In genomic region chrX:51487960-51488267, GRCh38 we compare ENCODE assay signal across 21 cellular contexts. TPM values are rescaled to one million over a fixed set of nuclear protein-coding genes. Genes with fewer than 3 reads are reported as not detected.
DNase-seq lines count a peak whose midpoint lies in the region; ATAC-seq and TF ChIP-seq lines count a peak whose summit lies in the region.
"Had no signal": no experiment of that assay in that cellular context is flagged by ENCODE, and none has a peak within 500 bp of the region (broad histone marks: within the 10 kb centered on the region; RNA-seq: fewer than 3 reads in every experiment).

No MANE protein-coding gene starts in this region.

- H2BK12ac ChIP-seq in trophoblast cell (ENCODE audit: low read length) = peak overlapping the region; percentile 49

- no peak overlapping the region for H3K14ac ChIP-seq in trophoblast cell (ENCODE audit: low read length)

- no peak overlapping the region for H4K8ac ChIP-seq in trophoblast cell (ENCODE audit: low read depth, low read length)

- no peak overlapping the region for H4K12ac ChIP-seq in trophoblast cell (ENCODE audit: low read depth, low read length)

- H3K79me1 ChIP-seq in trophoblast cell (ENCODE audit: low read length) = no peaks in the 10 kb centered on the region

- no peaks in the 10 kb centered on the region for H3K9me2 ChIP-seq in OCI-LY7 (ENCODE audit: insufficient read depth, low read length)

- H4K91ac ChIP-seq in trophoblast cell (ENCODE audit: low read depth, low read length) = no peak overlapping the region

- H3K9me3 ChIP-seq in OCI-LY7 (ENCODE audit: low read length) (no peaks in the 10 kb centered on the region), trophoblast cell (ENCODE audit: insufficient read depth, low read depth, low read length) (no peaks in the 10 kb centered on the region)
- H3K9me3 ChIP-seq: tibial nerve had no signal

- CTCF ChIA-PET in OCI-LY7 (lab: Charles Lee; ENCODE audit: unreplicated experiment) = no interaction called here

- no peak overlapping the region for H3K23ac ChIP-seq in trophoblast cell (ENCODE audit: low read length)

- H3K79me2 ChIP-seq in OCI-LY7 (ENCODE audit: insufficient read depth, low read depth, low read length) (peaks cover 13% of the 10 kb centered on the region), trophoblast cell (ENCODE audit: control insufficient read depth, insufficient read depth, low read length, poor library complexity) (no peaks in the 10 kb centered on the region)

- no peak overlapping the region for H2AK5ac ChIP-seq in trophoblast cell (ENCODE audit: low read length)

- H3K27ac ChIP-seq in OCI-LY7 (ENCODE audit: low read depth, low read length, poor library complexity, severe bottlenecking) (no peak overlapping the region), trophoblast cell (ENCODE audit: low read depth, low read length) (no peak overlapping the region)
- H3K27ac ChIP-seq: skin epidermis, tibial nerve, WERI-Rb-1 had no signal

- H2BK120ac ChIP-seq in trophoblast cell (ENCODE audit: insufficient read depth, low read length, poor library complexity) = no peak overlapping the region

- BruUV-seq in OCI-LY7 (replicated peaks; lab: Mats Ljungman, UMichigan) = no TSS peak

- POLR2A ChIA-PET in OCI-LY7 (lab: Charles Lee) = no interaction called here

- H3K4me1 ChIP-seq in OCI-LY7 (ENCODE audit: insufficient read depth, low read length, poor library complexity, severe bottlenecking) = peaks cover 28% of the 10 kb centered on the region
- no peaks in the 10 kb centered on the region for H3K4me1 ChIP-seq in trophoblast cell (ENCODE audit: control insufficient read depth in 1 of 2, insufficient read depth in 2 of 2, low read length in 2 of 2)
- H3K4me1 ChIP-seq: tibial nerve had no signal

- no peak for DNase-seq in OCI-LY7 (ENCODE audit: low spot score)
- peak; percentile 1 to 18 for DNase-seq in cardiac fibroblast (ENCODE audit: low read depth in 2 of 2)
- no peak for DNase-seq in trophoblast cell
- DNase-seq in NCI-H1105 treated with DMSO at 0.1 percent for 48 hours (lab: John Stamatoyannopoulos, UW) = no peak
- no peak for DNase-seq in hippocampal formation (lab: John Stamatoyannopoulos, UW)
- DNase-seq: activated CD4-positive, alpha-beta memory T cell treated with anti-CD3 and anti-CD28 coated beads, Interleukin-2, amount 10 ng/mL, durations not matched to agents 7 days and 5 days; activated gamma-delta T cell treated with Interleukin-2 at 50 U/mL for 16 hours; effector memory CD4-positive, alpha-beta T cell; midbrain; NCI-H1417 treated with DMSO at 0.1 percent for 48 hours; nephron progenitor cell; stimulated activated CD4-positive, alpha-beta T cell treated with anti-CD3 and anti-CD28 coated beads, Interleukin-2, amount 100 ng/mL, for 48 hours; T-helper 17 cell; WERI-Rb-1 had no signal

- peaks cover 13% of the 10 kb centered on the region for H3K36me3 ChIP-seq in OCI-LY7 (ENCODE audit: insufficient read depth, low read length)
- H3K36me3 ChIP-seq in trophoblast cell (ENCODE audit: control insufficient read depth in 1 of 2, insufficient read depth in 2 of 2, low read length in 2 of 2) = no peaks in the 10 kb centered on the region
- H3K36me3 ChIP-seq: tibial nerve, WERI-Rb-1 had no signal

- H2AFZ ChIP-seq in OCI-LY7 (ENCODE audit: low read length) = no peak overlapping the region
- H2AFZ ChIP-seq in trophoblast cell (ENCODE audit: insufficient read depth, low read length, poor library complexity) = no peak overlapping the region

- TF ChIP-seq CTCF in OCI-LY7 (conservative IDR thresholded peaks at IDR 0.05; ENCODE audit: low read length) (peak; percentile 3; the same call in 1 of the 2 replicates), cardiac fibroblast (IDR thresholded peaks at IDR 0.05; ENCODE audit: low read depth, low read length) (no peak)

- ATAC-seq in GM18867 (IDR thresholded peaks at IDR 0.05; ENCODE audit: unreplicated experiment) (peak; percentile 13), HG02840 (IDR thresholded peaks at IDR 0.05; ENCODE audit: low FRiP score, unreplicated experiment) (no peak), GM21515 (IDR thresholded peaks at IDR 0.05; ENCODE audit: unreplicated experiment) (no peak)
- ATAC-seq: T-helper 17 cell had no signal

- no peak overlapping the region for H3K18ac ChIP-seq in trophoblast cell (ENCODE audit: low read length)

- WGBS in trophoblast cell (ENCODE audit: extremely low coverage, insufficient coverage, insufficient read length) = no CpG with 5 or more reads among the region's 2 CpGs

- no peaks in the 10 kb centered on the region for H3K27me3 ChIP-seq in trophoblast cell (ENCODE audit: insufficient read depth, low read length)

- H3K4ac ChIP-seq in trophoblast cell (ENCODE audit: low read depth, low read length) = no peak overlapping the region

- intact Hi-C loops in OCI-LY7 (cut with micrococcal nuclease; ENCODE audit: unreplicated experiment) = no loop called here

- H4K20me1 ChIP-seq in OCI-LY7 (ENCODE audit: insufficient read depth, low read length) = no peaks in the 10 kb centered on the region

- H3K4me2 ChIP-seq in OCI-LY7 (ENCODE audit: low read length) (no peak overlapping the region), trophoblast cell (ENCODE audit: low read length) (no peak overlapping the region)

- H3K4me3 ChIP-seq in OCI-LY7 (ENCODE audit: low read depth, low read length, poor library complexity, severe bottlenecking) (no peak overlapping the region), cardiac fibroblast (replicated peaks in 1 of 2; ENCODE audit: low read depth in 2 of 2, low read length in 2 of 2) (no peak overlapping the region), trophoblast cell (ENCODE audit: low read depth, low read length) (no peak overlapping the region)
- H3K4me3 ChIP-seq: skin epidermis, tibial nerve had no signal

- no peak overlapping the region for H2BK5ac ChIP-seq in trophoblast cell (ENCODE audit: low read depth, low read length, poor library complexity)

- H3K9ac ChIP-seq in trophoblast cell (ENCODE audit: low read length) = no peak overlapping the region

RNA-seq across cellular contexts. Expression of gene NUDT11, which starts 8.5 kb away (rescaled TPM):
- 21.5 and 24.5 TPM in 2 replicates for total RNA-seq in OCI-LY7 (2014; rRNA removed; shearing (Covaris generic))
- 18.1 and 21.7 TPM in 2 replicates for total RNA-seq in OCI-LY7 (2022)
- 7.0 and 7.3 TPM in 2 replicates for polyA plus RNA-seq in trophoblast cell (2013)
- total RNA-seq: B cell, HepG2 had no signal
- polyA plus RNA-seq: HepG2 had no signal

Comparison
In these comparisons a context has a peak if more than half of its experiments do, and no peak if none do; other contexts are left out.
1. DNase-seq: peak in cardiac fibroblast (2 of 2); none in OCI-LY7 (single experiment), trophoblast cell (0 of 2), NCI-H1105 treated with DMSO at 0.1 percent for 48 hours (single experiment) and hippocampal formation (0 of 2).